ENCODE assay signal across 7 cellular contexts in the genomic region with DNA sequence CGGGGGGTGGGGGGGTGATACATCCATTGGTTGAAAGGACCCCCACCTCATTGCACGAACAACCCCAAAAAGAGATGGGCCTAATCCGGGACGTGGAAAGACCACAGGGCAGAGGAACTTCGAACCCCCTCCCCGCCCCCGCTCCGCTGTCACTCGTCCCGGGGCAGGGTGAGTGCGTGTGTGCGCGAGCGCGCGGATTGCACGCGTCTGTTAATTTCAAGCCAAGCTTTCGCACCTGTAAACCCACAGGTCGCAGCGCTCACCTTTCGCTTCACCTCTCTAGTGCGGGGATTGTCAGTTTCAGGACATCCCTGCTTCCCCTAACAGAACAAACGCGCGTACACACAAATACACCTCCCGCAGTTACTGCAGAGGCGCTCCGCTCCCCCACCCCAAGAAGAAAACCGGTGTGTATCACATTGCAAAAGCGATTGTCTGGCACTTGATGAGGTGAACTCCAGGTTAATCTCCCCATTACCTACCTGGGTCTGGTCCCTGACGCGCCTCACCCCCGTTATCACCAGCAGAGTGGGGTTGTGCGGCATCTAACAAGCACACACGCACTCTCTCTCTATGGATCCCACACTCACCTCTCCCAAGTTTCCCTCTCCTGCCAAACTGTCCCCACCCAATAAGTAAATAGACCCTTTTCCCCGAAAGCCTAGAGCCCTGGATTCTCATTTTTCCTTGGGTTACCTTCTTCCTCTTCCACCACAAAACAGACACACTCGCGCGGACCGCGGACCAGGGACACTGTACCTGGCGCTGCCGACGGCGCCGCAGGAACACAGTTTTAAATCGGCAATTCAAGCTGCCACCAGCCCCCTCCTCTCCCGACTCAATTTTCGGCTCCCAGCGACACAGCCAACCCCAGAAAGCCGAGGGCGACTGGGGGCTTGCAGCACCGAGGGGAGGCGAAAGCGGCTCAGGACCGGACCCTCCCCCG. TPM values are rescaled to one million over a fixed set of nuclear protein-coding genes. Genes with fewer than 3 reads are reported as not detected.
A peak's percentile ranks its signal among the peaks of the same experiment; 100 is the strongest.
DNase-seq lines count a peak whose midpoint lies in the region; ATAC-seq and TF ChIP-seq lines count a peak whose summit lies in the region.

No MANE protein-coding gene starts in this region.

- H3K27ac ChIP-seq in HCT116 (ENCODE audit: low read depth, low read length), result no peak overlapping the region
- no peak overlapping the region for H3K27ac ChIP-seq in spleen

- no peak overlapping the region for H3K9ac ChIP-seq in HCT116 (ENCODE audit: low read length)

- H3K4me3 ChIP-seq in HCT116 (replicated peaks in 1 of 2; ENCODE audit: low read depth in 1 of 2, low read length in 2 of 2) (peak overlapping the region in 1 of 2 experiments; percentile 68; a peak in 1 of 4 replicates), iPS-18c (ENCODE audit: insufficient read depth, low read depth, low read length) (peak overlapping the region; percentile 70), spleen (peak overlapping the region; percentile 9 to 67 (median 42))

- no peak for TF ChIP-seq RAD21 in HCT116 (IDR thresholded peaks at IDR 0.05; ENCODE audit: low read depth)

- TF ChIP-seq POLR2A in HCT116 (IDR thresholded peaks at IDR 0.05; ENCODE audit: borderline replicate concordance, extremely low read depth, insufficient read depth, insufficient read length) (no peak), spleen (IDR thresholded peaks at IDR 0.05) (no peak)

- POLR2A ChIA-PET in HCT116 (lab: Charles Lee), result no interaction called here

- H3K4me2 ChIP-seq in HCT116 (ENCODE audit: low read length), result peak overlapping the region; percentile 90

- H4K20me1 ChIP-seq in HCT116 (ENCODE audit: insufficient read depth), result no peaks in the 10 kb centered on the region

- RAD21 ChIA-PET in HCT116 (lab: Charles Lee; ENCODE audit: low non-redundant PET in 1 of 2, low total read pairs in 2 of 2, uncharacterized antibody in 2 of 2, unreplicated experiment in 2 of 2), result no interaction called here

- ATAC-seq in HCT116 (no peak), GM18858 (IDR thresholded peaks at IDR 0.05; ENCODE audit: unreplicated experiment) (no peak), GM18868 (IDR thresholded peaks at IDR 0.05; ENCODE audit: unreplicated experiment) (no peak)

- CTCF ChIA-PET in HCT116 (lab: Charles Lee), result no interaction called here

- H3K9me2 ChIP-seq in HCT116 (ENCODE audit: insufficient read depth), result no peaks in the 10 kb centered on the region

- H3K36me3 ChIP-seq in HCT116 (ENCODE audit: control insufficient read depth in 1 of 2, insufficient read depth in 2 of 2, low read length in 2 of 2) (no peaks in the 10 kb centered on the region), spleen (no peaks in the 10 kb centered on the region)

- H3K4me1 ChIP-seq in HCT116 (ENCODE audit: control insufficient read depth in 1 of 2, insufficient read depth in 2 of 2, low read length in 2 of 2), result peaks cover 18 to 44% of the 10 kb centered on the region in 2 experiments; a peak in 3 of 4 replicates
- H3K4me1 ChIP-seq in spleen, result peaks cover 40 to 81% (median 71%) of the 10 kb centered on the region in 6 donors

- intact Hi-C loops in HCT116 (cut with micrococcal nuclease), result no loop called here
- intact Hi-C loops in spleen (cut with DNase I; ENCODE audit: low total_unique reads), result no loop called here

- H2AFZ ChIP-seq in HCT116 (ENCODE audit: low read depth, low read length, poor library complexity, severe bottlenecking), result no peak overlapping the region

- H3K9me3 ChIP-seq in HCT116 (ENCODE audit: control insufficient read depth in 1 of 2, insufficient read depth in 1 of 2, low read depth in 1 of 2, low read length in 2 of 2) (no peaks in the 10 kb centered on the region), iPS-18c (ENCODE audit: control insufficient read depth, insufficient read depth, low read length) (peaks cover 9% of the 10 kb centered on the region), spleen (no peaks in the 10 kb centered on the region)

- WGBS in spleen, 5 donors, result 8 to 13% (median 9%) methylated on average over 46 to 58 of the region's 58 CpGs

- no TSS peak for BruUV-seq in HCT116 (replicated peaks; lab: Mats Ljungman, UMichigan)

- H3K27me3 ChIP-seq in HCT116 (ENCODE audit: insufficient read depth, low read length) (no peaks in the 10 kb centered on the region), spleen (replicated peaks in 1 of 7) (peaks cover 11 to 100% (median 75%) of the 10 kb centered on the region in 7 donors)

- TF ChIP-seq CTCF in HCT116 (IDR thresholded peaks at IDR 0.05 in 2 of 3, conservative IDR thresholded peaks at IDR 0.05 in 1 of 3; ENCODE audit: borderline replicate concordance in 1 of 3, insufficient read depth in 1 of 3, low read depth in 2 of 3, low read length in 2 of 3), result no peak
- TF ChIP-seq CTCF in spleen (IDR thresholded peaks at IDR 0.05 in 8 of 11, conservative IDR thresholded peaks at IDR 0.05 in 3 of 11), result no peak

- no peak for DNase-seq in HCT116 (ENCODE audit: low read depth, low spot score)
- peak; percentile 11 for DNase-seq in activated CD8-positive, alpha-beta memory T cell treated with anti-CD3 and anti-CD28 coated beads, Interleukin-2, amount 50 U/mL, for 4 hours
- DNase-seq in spleen, result peak; percentile 62
- DNase-seq in amygdala (lab: John Stamatoyannopoulos, UW), result no peak

- H3K79me2 ChIP-seq in HCT116 (ENCODE audit: insufficient read depth, low read length), result no peaks in the 10 kb centered on the region

TF ChIP-seq in HCT116, 20 proteins besides CTCF, POLR2A, EP300 and RAD21:
- TF ChIP-seq EZH2phosphoT487 (IDR thresholded peaks at IDR 0.05; ENCODE audit: borderline replicate concordance), result no peak
- no peak for TF ChIP-seq EGR1 (IDR thresholded peaks at IDR 0.05; ENCODE audit: low read depth)
- TF ChIP-seq TCF7L2 (IDR thresholded peaks at IDR 0.05; ENCODE audit: borderline replicate concordance, extremely low read depth, insufficient read depth, insufficient read length), result no peak
- TF ChIP-seq SIN3A (IDR thresholded peaks at IDR 0.05; ENCODE audit: low read depth), result no peak
- no peak for TF ChIP-seq SRF (IDR thresholded peaks at IDR 0.05; ENCODE audit: low read depth)
- no peak for TF ChIP-seq ELF1 (IDR thresholded peaks at IDR 0.05; ENCODE audit: borderline replicate concordance, low read depth)
- TF ChIP-seq POLR2AphosphoS5 (IDR thresholded peaks at IDR 0.05; ENCODE audit: low read depth, low read length), result no peak
- TF ChIP-seq ZNF274 (IDR thresholded peaks at IDR 0.05; ENCODE audit: low read depth, low read length), result no peak
- no peak for TF ChIP-seq CEBPB (IDR thresholded peaks at IDR 0.05; ENCODE audit: low read depth)
- TF ChIP-seq CBX3 (IDR thresholded peaks at IDR 0.05; ENCODE audit: low read depth), result no peak
- no peak for TF ChIP-seq EZH2 (IDR thresholded peaks at IDR 0.05)
- no peak for TF ChIP-seq YY1 (IDR thresholded peaks at IDR 0.05; ENCODE audit: extremely low read depth, insufficient replicate concordance, low read depth, low read length)

RNA-seq across cellular contexts. Expression of a gene that starts 1.0 kb away (rescaled TPM):
- total RNA-seq in HCT116 (2021; ENCODE audit: unreplicated experiment) (21.1 TPM), spleen (10 to 100 TPM in 3 of 7 donors, 1 to 10 TPM in 4; 2.3 to 11.4 (median 6.7) TPM)
- polyA plus RNA-seq in HCT116 (2012), result 11.6 and 11.9 TPM in 2 replicates
- polyA plus RNA-seq in spleen, result 1 to 10 TPM in 2 of 3 donors, under 1 TPM in 1; 0.87 to 2.1 (median 1.5) TPM

Comparison
In these comparisons a context has a peak if more than half of its experiments do, and no peak if none do; other contexts are left out.
1. DNase-seq: peak in activated CD8-positive, alpha-beta memory T cell treated with anti-CD3 and anti-CD28 coated beads, Interleukin-2, amount 50 U/mL, for 4 hours (single experiment) and spleen (single experiment); none in HCT116 (single experiment) and amygdala (0 of 56).